Comparison of ENCODE assay signal across 28 cellular contexts in genomic region chrX:8803326-8803725, GRCh38. TPM values are rescaled to one million over a fixed set of nuclear protein-coding genes. Genes with fewer than 3 reads are reported as not detected.
"Had no signal": no experiment of that assay in that cellular context is flagged by ENCODE, and none has a peak within 500 bp of the region (broad histone marks: within the 10 kb centered on the region; RNA-seq: fewer than 3 reads in every experiment).

No MANE protein-coding gene starts in this region.

- H3K27me3 ChIP-seq: brain microvascular endothelial cell had no signal

- DNase-seq: activated B cell treated with CpG ODN at 0.5 μM for 24 hours; activated CD4-positive, alpha-beta memory T cell treated with anti-CD3 and anti-CD28 coated beads, Interleukin-2, amount 10 ng/mL, durations not matched to agents 7 days and 5 days; activated CD4-positive, alpha-beta T cell treated with anti-CD3 and anti-CD28 coated beads, Interleukin-2, amount 50 U/mL, for 1 hour; activated gamma-delta T cell treated with Interleukin-2 at 50 U/mL for 16 hours; activated naive CD4-positive, alpha-beta T cell treated with anti-CD3 and anti-CD28 coated beads, Interleukin-2, amount 10 ng/mL, durations not matched to agents 7 days and 5 days; activated naive CD8-positive, alpha-beta T cell treated with anti-CD3 and anti-CD28 coated beads for 36 hours; activated T-cell treated with anti-CD3 and anti-CD28 coated beads for 4 hours; activated T-cell treated with anti-CD3 and anti-CD28 coated beads, Interleukin-2, amount 50 U/mL, for 48 hours; brain microvascular endothelial cell; cerebellar nuclear complex; KG1; NCI-H1092; NCI-H1417; NCI-H1930; NCI-H2171; NCI-H2227 treated with DMSO at 0.1 percent for 48 hours; NCI-H526; SIG-M5; T-cell; T-helper 2 cell; T1000 had no signal

- ATAC-seq: activated T-helper 17 cell treated with anti-CD3 and anti-CD28 coated beads, Interleukin-2, amount 50 U/mL, for 72 hours; T-cell had no signal

- H3K36me3 ChIP-seq: brain microvascular endothelial cell had no signal

- FAIRE-seq: TTC549 had no signal

RNA-seq across cellular contexts. Expression of gene FAM9A, which starts 2.1 kb away (rescaled TPM):
- total RNA-seq: activated B cell treated with CpG ODN at 0.5 μM for 24 hours; activated CD4-positive, alpha-beta memory T cell treated with anti-CD3 and anti-CD28 coated beads, Interleukin-2, amount 10 ng/mL, durations not matched to agents 7 days and 5 days; activated CD8-positive, alpha-beta memory T cell treated with anti-CD3 and anti-CD28 coated beads for 36 hours; activated naive CD8-positive, alpha-beta T cell treated with anti-CD3 and anti-CD28 coated beads for 36 hours; activated T-helper 17 cell treated with anti-CD3 and anti-CD28 coated beads, Interleukin-2, amount 50 U/mL, for 72 hours; cardiac septum; LHCN-M2; MCF 10A; NCI-H460; T-cell had no signal
